8 cellular contexts compared by ENCODE assay signal in the genomic region with DNA sequence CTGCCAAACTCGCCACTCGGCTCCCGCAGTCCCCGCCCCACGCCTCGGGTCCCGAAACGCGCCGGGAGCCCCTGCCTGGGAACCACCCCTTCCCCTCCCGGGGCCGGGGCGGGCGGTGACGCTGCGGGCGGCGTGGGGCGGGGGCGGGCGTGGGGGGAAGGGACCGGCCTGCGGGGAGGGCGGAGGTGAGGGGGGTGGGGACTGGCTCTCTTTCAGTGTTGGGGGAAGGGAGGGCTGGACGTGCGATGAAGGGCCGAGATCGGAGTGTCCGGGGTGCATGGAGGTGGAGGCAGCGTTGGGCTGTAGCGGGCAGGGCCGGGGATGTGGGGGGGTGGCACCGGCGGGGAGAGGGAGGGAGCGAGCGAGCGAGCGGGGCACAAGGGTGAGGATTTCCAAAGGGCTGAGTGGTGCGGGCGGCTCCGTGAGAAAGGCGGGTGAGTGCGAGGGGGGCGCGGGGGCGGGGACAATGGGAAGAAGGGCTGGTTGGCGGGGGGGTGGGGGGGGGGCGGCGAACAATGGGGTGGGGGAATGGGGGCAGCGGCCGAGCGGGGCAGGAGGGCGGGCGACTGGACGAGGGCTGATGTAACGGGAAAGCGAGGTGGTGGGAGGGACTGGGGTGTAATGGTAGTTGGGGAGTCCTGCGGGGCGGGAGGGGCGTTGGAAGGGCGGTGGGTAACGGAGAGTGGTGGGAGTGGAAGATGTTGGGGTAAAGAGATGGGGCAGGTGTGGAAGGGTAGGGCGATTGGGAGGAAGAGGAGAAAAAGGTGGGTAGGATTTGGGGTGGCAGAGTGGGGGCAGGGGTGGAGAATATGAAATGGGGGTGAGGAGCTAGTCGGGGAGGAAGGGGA. TPM values are rescaled to one million over a fixed set of nuclear protein-coding genes. Genes with fewer than 3 reads are reported as not detected.
DNase-seq lines count a peak whose midpoint lies in the region; ATAC-seq and TF ChIP-seq lines count a peak whose summit lies in the region.

No MANE protein-coding gene starts in this region.

- H3K36me3 Mint-ChIP-seq in activated naive CD4-positive, alpha-beta T cell treated with anti-CD3 and anti-CD28 coated beads, Interleukin-2, amount 10 ng/mL, durations not matched to agents 7 days and 5 days, result peaks cover 2% of the 10 kb centered on the region

- 1% methylated on average over 50 to 61 of the region's 64 CpGs for WGBS in ovary, 3 donors
- 0 to 1% methylated on average over 5 to 51 of the region's 64 CpGs for WGBS in transverse colon (ENCODE audit: low coverage in 1 of 2), 2 donors

- H3K9ac ChIP-seq in PC-3 (ENCODE audit: low read length), result peak overlapping the region; percentile 80

- peak; percentile 4 to 19 for DNase-seq in NOMO-1 (lab: John Stamatoyannopoulos, UW; ENCODE audit: unreplicated experiment in 2 of 2)
- DNase-seq in NOMO-1 treated with dmso at 0.1 percent for 144 hours (lab: John Stamatoyannopoulos, UW; ENCODE audit: unreplicated experiment), result no peak
- DNase-seq in PC-3, result peak; percentile 57
- DNase-seq in activated naive CD4-positive, alpha-beta T cell treated with anti-CD3 and anti-CD28 coated beads, Interleukin-2, amount 10 ng/mL, durations not matched to agents 7 days and 5 days, result peak; percentile 76
- DNase-seq in glomerular visceral epithelial cell (ENCODE audit: extremely low spot score), result peak; percentile 71
- DNase-seq in ovary, result peak; percentile 74 to 87 (median 85)
- DNase-seq in transverse colon, result peak; percentile 73

- no TSS peak for BruUV-seq in PC-3 (replicated peaks; lab: Mats Ljungman, UMichigan)

- no peaks in the 10 kb centered on the region for H3K9me3 Mint-ChIP-seq in activated naive CD4-positive, alpha-beta T cell treated with anti-CD3 and anti-CD28 coated beads, Interleukin-2, amount 10 ng/mL, durations not matched to agents 7 days and 5 days

- peak overlapping the region; percentile 76 for H2AFZ ChIP-seq in PC-3 (ENCODE audit: low read length)

- TF ChIP-seq CTCF in PC-3 (conservative IDR thresholded peaks at IDR 0.05; ENCODE audit: low read depth, low read length), result no peak
- TF ChIP-seq CTCF in ovary (IDR thresholded peaks at IDR 0.05), result no peak
- no peak for TF ChIP-seq CTCF in transverse colon (IDR thresholded peaks at IDR 0.05)

- CTCF ChIA-PET in PC-3 (lab: Charles Lee), result interaction anchor here (0.6 to 1.2 kb wide), 3 partner anchors 26 to 1067 kb away, joined by 3 to 15 read pairs (median 3); no protein-coding TSS in a partner anchor
- CTCF ChIA-PET in activated naive CD4-positive, alpha-beta T cell treated with anti-CD3 and anti-CD28 coated beads, Interleukin-2, amount 10 ng/mL, durations not matched to agents 7 days and 5 days (lab: Charles Lee), result interaction anchor here (2.1 kb wide), 1 partner anchor 11 kb away, joined by 9 read pairs; no protein-coding TSS in a partner anchor

- H3K27me3 ChIP-seq in PC-3 (ENCODE audit: low read length) (no peaks in the 10 kb centered on the region), ovary (no peaks in the 10 kb centered on the region), transverse colon (no peaks in the 10 kb centered on the region)

- H3K4me3 Mint-ChIP-seq in activated naive CD4-positive, alpha-beta T cell treated with anti-CD3 and anti-CD28 coated beads, Interleukin-2, amount 10 ng/mL, durations not matched to agents 7 days and 5 days, result peak overlapping the region; percentile 99

- POLR2A ChIA-PET in PC-3 (lab: Charles Lee; ENCODE audit: unreplicated experiment), result no interaction called here

- intact Hi-C loops in PC-3 (cut with micrococcal nuclease), result loop anchor here (1.0 to 5.0 kb wide), 2 partner anchors 27 to 259 kb away; no protein-coding TSS in a partner anchor
- intact Hi-C loops in ovary (cut with DNase I), result loop anchor here in 2 of 4 donors (5.0 to 10.0 kb wide), 3 partner anchors 51 to 1124 kb away; a partner anchor contains a TSS
- intact Hi-C loops in transverse colon (cut with DNase I; ENCODE audit: low total_unique reads), result no loop called here

- H3K9me2 ChIP-seq in PC-3 (replicated peaks; ENCODE audit: low read length), result no peaks in the 10 kb centered on the region

- peaks cover 48% of the 10 kb centered on the region for H3K79me2 ChIP-seq in PC-3 (ENCODE audit: low read length)

- H3K36me3 ChIP-seq in PC-3 (ENCODE audit: low read depth, low read length) (peaks cover 4% of the 10 kb centered on the region; the same call in 1 of the 2 replicates), ovary (no peaks in the 10 kb centered on the region), transverse colon (no peaks in the 10 kb centered on the region)

- H3K4me1 ChIP-seq in PC-3 (ENCODE audit: insufficient read depth, low read length), result peaks cover 25% of the 10 kb centered on the region
- H3K4me1 ChIP-seq in ovary (ENCODE audit: insufficient read depth), result peaks cover 4% of the 10 kb centered on the region
- H3K4me1 ChIP-seq in transverse colon, result peaks cover 6 to 16% (median 8%) of the 10 kb centered on the region in 4 donors

- H3K9me3 ChIP-seq in PC-3 (ENCODE audit: low read length) (no peaks in the 10 kb centered on the region), ovary (no peaks in the 10 kb centered on the region), transverse colon (no peaks in the 10 kb centered on the region)

- H3F3A ChIP-seq in PC-3 (ENCODE audit: low read length, unreplicated experiment), result no peaks in the 10 kb centered on the region

- H4K20me1 ChIP-seq in PC-3 (ENCODE audit: low read length), result 0 out of 2 replicates have a peak, but pooled peaks cover 7% of the 10 kb centered on the region

- H3K27ac Mint-ChIP-seq in activated naive CD4-positive, alpha-beta T cell treated with anti-CD3 and anti-CD28 coated beads, Interleukin-2, amount 10 ng/mL, durations not matched to agents 7 days and 5 days, result peak overlapping the region; percentile 92

- H3K4me1 Mint-ChIP-seq in activated naive CD4-positive, alpha-beta T cell treated with anti-CD3 and anti-CD28 coated beads, Interleukin-2, amount 10 ng/mL, durations not matched to agents 7 days and 5 days, result peaks cover 16% of the 10 kb centered on the region

- TF ChIP-seq EP300 in ovary (IDR thresholded peaks at IDR 0.05) (no peak), transverse colon (IDR thresholded peaks at IDR 0.05; ENCODE audit: low read depth) (no peak)

- TF ChIP-seq POLR2A in ovary (IDR thresholded peaks at IDR 0.05) (no peak), transverse colon (IDR thresholded peaks at IDR 0.05) (no peak)

- in situ Hi-C loops in transverse colon (cut with MboI; ENCODE audit: low pct_ligation_motif_present in 1 of 4, low pct_unique_long_range_greater_than_20kb in 1 of 4, low sequenced_read_pairs in 3 of 4), result loop anchor here in 1 of 4 donors (10.0 kb wide), 1 partner anchor 191 kb away; a partner anchor contains a TSS

- ATAC-seq in HG02943 (IDR thresholded peaks at IDR 0.05; ENCODE audit: low read depth, unreplicated experiment) (peak; percentile 30), PC-3 (peak; percentile 16)

- H3K27me3 Mint-ChIP-seq in activated naive CD4-positive, alpha-beta T cell treated with anti-CD3 and anti-CD28 coated beads, Interleukin-2, amount 10 ng/mL, durations not matched to agents 7 days and 5 days, result peaks cover 14% of the 10 kb centered on the region

- H3K4me3 ChIP-seq in PC-3 (ENCODE audit: low read length), result peak overlapping the region; percentile 73
- peak overlapping the region; percentile 91 for H3K4me3 ChIP-seq in ovary
- peak overlapping the region; percentile 72 to 94 (median 90) for H3K4me3 ChIP-seq in transverse colon

- H3K27ac ChIP-seq in PC-3 (ENCODE audit: low read length) (peak overlapping the region; percentile 77), ovary (peak overlapping the region; percentile 87 to 96), transverse colon (peak overlapping the region; percentile 97 to 99 (median 98))

- peak overlapping the region; percentile 85 for H3K4me2 ChIP-seq in PC-3 (ENCODE audit: low read length)

RNA-seq across cellular contexts. Expression of a gene that starts 0.6 kb away (rescaled TPM):
- total RNA-seq in PC-3 (2014; rRNA removed) (25.5 and 44.8 TPM in 2 replicates), ovary (100 to 1,000 TPM in 1 of 7 donors, 10 to 100 TPM in 6; 54.0 to 102 (median 73.4) TPM), transverse colon (10 to 100 TPM; 25.1 to 66.4 (median 40.9) TPM)
- 10 to 100 TPM; 20.7 to 31.4 TPM for polyA plus RNA-seq in ovary
